In the genomic region with DNA sequence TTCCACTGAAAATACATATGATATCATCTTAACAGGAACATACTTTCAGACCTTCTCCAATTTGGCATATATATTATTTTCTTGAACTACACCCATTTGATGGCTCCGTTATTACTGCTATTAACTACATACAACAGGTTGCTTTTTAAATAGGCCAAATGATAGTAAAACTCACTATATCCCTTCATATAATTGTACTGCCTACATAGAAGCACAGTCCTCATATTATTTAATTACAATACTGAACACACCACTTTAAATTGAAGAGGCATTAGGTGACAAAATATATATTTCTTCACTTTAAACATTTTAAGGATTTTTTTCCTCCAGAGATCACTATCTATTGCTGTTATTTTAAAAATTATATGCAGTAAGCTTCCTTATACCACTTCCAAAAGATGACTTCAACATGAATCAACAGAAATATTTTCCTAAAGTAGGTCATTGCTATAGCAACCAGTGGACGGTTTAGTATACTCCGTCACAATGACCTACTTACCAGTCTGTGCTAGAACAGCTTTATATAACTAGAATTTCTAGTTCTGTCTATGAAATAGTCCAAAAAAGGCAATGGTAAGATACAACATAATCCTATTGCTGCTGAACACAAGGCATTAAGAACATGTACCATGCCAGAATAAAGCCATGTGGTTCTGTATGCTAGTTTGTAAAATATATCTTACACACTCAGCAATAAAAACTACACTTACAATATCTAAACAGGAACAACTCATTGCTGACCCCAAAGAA, we compare ENCODE assay signal across 8 cellular contexts. TPM values are rescaled to one million over a fixed set of nuclear protein-coding genes. Genes with fewer than 3 reads are reported as not detected.
DNase-seq lines count a peak whose midpoint lies in the region; ATAC-seq lines count a peak whose summit lies in the region.

No MANE protein-coding gene starts in this region.

- peaks cover 4% of the 10 kb centered on the region; the same call in 1 of the 2 replicates for H3K4me1 ChIP-seq in HUES64 (ENCODE audit: insufficient read depth, low read length)
- H3K4me1 ChIP-seq in rectal smooth muscle tissue (ENCODE audit: control insufficient read depth, insufficient read depth, low read length) = peaks cover 24% of the 10 kb centered on the region

- no peaks in the 10 kb centered on the region for H3K36me3 Mint-ChIP-seq in activated T-helper 17 cell treated with anti-CD3 and anti-CD28 coated beads, Interleukin-2, amount 50 U/mL, for 72 hours (ENCODE audit: low read depth)
- H3K36me3 Mint-ChIP-seq in activated T-helper 2 cell treated with anti-CD3 and anti-CD28 coated beads, Interferon-gamma antibody, Interleukin-2, Interleukin-4, amounts not matched to agents 10 μg/mL and 5 μg/mL and 100 μg/mL, durations not matched to agents 14 hours and 24 hours and 36 hours (ENCODE audit: low read depth) = no peaks in the 10 kb centered on the region

- peak; percentile 94 for ATAC-seq in activated T-helper 17 cell treated with anti-CD3 and anti-CD28 coated beads, Interleukin-2, amount 50 U/mL, for 72 hours (replicated peaks)
- ATAC-seq in HG03108 (IDR thresholded peaks at IDR 0.05; ENCODE audit: unreplicated experiment) = no peak

- no peaks in the 10 kb centered on the region for H3K27me3 Mint-ChIP-seq in activated T-helper 17 cell treated with anti-CD3 and anti-CD28 coated beads, Interleukin-2, amount 50 U/mL, for 72 hours
- H3K27me3 Mint-ChIP-seq in activated T-helper 2 cell treated with anti-CD3 and anti-CD28 coated beads, Interferon-gamma antibody, Interleukin-2, Interleukin-4, amounts not matched to agents 10 μg/mL and 5 μg/mL and 100 μg/mL, durations not matched to agents 14 hours and 24 hours and 36 hours (ENCODE audit: low read depth) = no peaks in the 10 kb centered on the region

- no peaks in the 10 kb centered on the region for H3K9me3 Mint-ChIP-seq in activated T-helper 17 cell treated with anti-CD3 and anti-CD28 coated beads, Interleukin-2, amount 50 U/mL, for 72 hours
- H3K9me3 Mint-ChIP-seq in activated T-helper 2 cell treated with anti-CD3 and anti-CD28 coated beads, Interferon-gamma antibody, Interleukin-2, Interleukin-4, amounts not matched to agents 10 μg/mL and 5 μg/mL and 100 μg/mL, durations not matched to agents 14 hours and 24 hours and 36 hours = no peaks in the 10 kb centered on the region

- H3K27ac Mint-ChIP-seq in activated T-helper 17 cell treated with anti-CD3 and anti-CD28 coated beads, Interleukin-2, amount 50 U/mL, for 72 hours = peak overlapping the region; percentile 100
- no peak overlapping the region for H3K27ac Mint-ChIP-seq in activated T-helper 2 cell treated with anti-CD3 and anti-CD28 coated beads, Interferon-gamma antibody, Interleukin-2, Interleukin-4, amounts not matched to agents 10 μg/mL and 5 μg/mL and 100 μg/mL, durations not matched to agents 14 hours and 24 hours and 36 hours

- H3K4me1 Mint-ChIP-seq in activated T-helper 17 cell treated with anti-CD3 and anti-CD28 coated beads, Interleukin-2, amount 50 U/mL, for 72 hours = peaks cover 37% of the 10 kb centered on the region
- H3K4me1 Mint-ChIP-seq in activated T-helper 2 cell treated with anti-CD3 and anti-CD28 coated beads, Interferon-gamma antibody, Interleukin-2, Interleukin-4, amounts not matched to agents 10 μg/mL and 5 μg/mL and 100 μg/mL, durations not matched to agents 14 hours and 24 hours and 36 hours (ENCODE audit: low read depth) = peaks cover 6% of the 10 kb centered on the region

- DNase-seq in Ammon's horn (ENCODE audit: low spot score) = peak; percentile 69
- DNase-seq in glomerular endothelial cell (ENCODE audit: extremely low read depth, low read depth, low spot score) = peak; percentile 90
- no peak for DNase-seq in Kasumi-1 (lab: John Stamatoyannopoulos, UW)
- no peak for DNase-seq in activated T-helper 2 cell treated with anti-CD3 and anti-CD28 coated beads, Interferon-gamma antibody, Interleukin-2, Interleukin-4, amounts not matched to agents 10 μg/mL and 5 μg/mL and 100 μg/mL, durations not matched to agents 14 hours and 24 hours and 36 hours (ENCODE audit: low spot score)

- peak overlapping the region; percentile 84 for H3K4me3 Mint-ChIP-seq in activated T-helper 17 cell treated with anti-CD3 and anti-CD28 coated beads, Interleukin-2, amount 50 U/mL, for 72 hours
- no peak overlapping the region for H3K4me3 Mint-ChIP-seq in activated T-helper 2 cell treated with anti-CD3 and anti-CD28 coated beads, Interferon-gamma antibody, Interleukin-2, Interleukin-4, amounts not matched to agents 10 μg/mL and 5 μg/mL and 100 μg/mL, durations not matched to agents 14 hours and 24 hours and 36 hours (ENCODE audit: low read depth)

- H3K9ac ChIP-seq in HUES64 (ENCODE audit: low read depth, low read length) (peak overlapping the region; percentile 26; the same call in 1 of the 2 replicates), rectal smooth muscle tissue (ENCODE audit: low read length) (no peak overlapping the region)

- H3K27me3 ChIP-seq in HUES64 (ENCODE audit: insufficient read depth, low read length) (no peaks in the 10 kb centered on the region), rectal smooth muscle tissue (ENCODE audit: control insufficient read depth, insufficient read depth, low read length) (no peaks in the 10 kb centered on the region)

- H3K4me3 ChIP-seq in HUES64 (ENCODE audit: low read length) (no peak overlapping the region), rectal smooth muscle tissue (ENCODE audit: low read length) (no peak overlapping the region)

- H3K9me3 ChIP-seq in HUES64 (ENCODE audit: insufficient read depth, low read depth, low read length) = no peaks in the 10 kb centered on the region

- H3K27ac ChIP-seq in HUES64 (ENCODE audit: low read depth, low read length) = no peak overlapping the region
- peak overlapping the region; percentile 92 for H3K27ac ChIP-seq in rectal smooth muscle tissue (ENCODE audit: low read depth, low read length)

- intact Hi-C loops in activated T-helper 2 cell treated with anti-CD3 and anti-CD28 coated beads, Interferon-gamma antibody, Interleukin-2, Interleukin-4, amounts not matched to agents 10 μg/mL and 5 μg/mL and 100 μg/mL, durations not matched to agents 14 hours and 24 hours and 36 hours (cut with micrococcal nuclease) = no loop called here

- H3K36me3 ChIP-seq in HUES64 (ENCODE audit: insufficient read depth, low read length) (no peaks in the 10 kb centered on the region), rectal smooth muscle tissue (ENCODE audit: control insufficient read depth, insufficient read depth, low read length) (no peaks in the 10 kb centered on the region)

- 97% methylated on average over 2 of the region's 3 CpGs for WGBS in HUES64

RNA-seq across cellular contexts. Expression of gene MTERF2, which starts 40.5 kb away (rescaled TPM):
- polyA plus RNA-seq in HUES64 (2013, experiment 1 of 2) = 7.8 TPM
- 11.4 TPM for polyA plus RNA-seq in HUES64 (2013, experiment 2 of 2)
- total RNA-seq in activated T-helper 17 cell treated with anti-CD3 and anti-CD28 coated beads, Interleukin-2, amount 50 U/mL, for 72 hours = 10 to 100 TPM in 1 of 2 donors, 1 to 10 TPM in 1; 9.0 to 10.9 TPM
- 4.5 and 11.1 TPM in 2 replicates for total RNA-seq in glomerular endothelial cell
- 2.3 and 2.4 TPM in 2 replicates for total RNA-seq in activated T-helper 2 cell treated with anti-CD3 and anti-CD28 coated beads, Interferon-gamma antibody, Interleukin-2, Interleukin-4, amounts not matched to agents 10 μg/mL and 5 μg/mL and 100 μg/mL, durations not matched to agents 14 hours and 24 hours and 36 hours

Comparison
In these comparisons a context has a peak if more than half of its experiments do, and no peak if none do; other contexts are left out.
1. DNase-seq: peak in Ammon's horn (single experiment) and glomerular endothelial cell (single experiment); none in Kasumi-1 (0 of 2) and activated T-helper 2 cell treated with anti-CD3 and anti-CD28 coated beads, Interferon-gamma antibody, Interleukin-2, Interleukin-4, amounts not matched to agents 10 μg/mL and 5 μg/mL and 100 μg/mL, durations not matched to agents 14 hours and 24 hours and 36 hours (single experiment).